In the genomic region with DNA sequence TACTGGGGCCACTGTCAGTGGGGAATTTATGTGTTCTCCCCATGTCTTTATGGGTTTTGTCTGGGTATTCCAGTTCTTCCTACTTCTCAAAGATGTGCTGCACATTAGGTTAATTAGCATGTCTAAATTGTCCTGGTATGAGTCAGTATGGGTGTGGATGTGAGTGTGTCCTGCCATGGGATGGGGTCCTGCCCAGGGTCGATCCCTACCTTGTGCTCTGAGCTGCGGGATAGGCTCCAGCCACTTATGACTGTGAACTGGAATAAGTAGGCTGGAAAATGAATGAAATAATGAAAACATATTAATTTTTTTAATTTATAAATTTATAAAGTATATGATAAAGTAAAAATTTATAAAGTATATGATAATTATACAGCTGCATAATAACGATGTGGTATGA, we compare ENCODE assay signal across 36 cellular contexts.
"Had no signal": no experiment of that assay in that cellular context is flagged by ENCODE, and none has a peak within 500 bp of the region (broad histone marks: within the 10 kb centered on the region; RNA-seq: fewer than 3 reads in every experiment).

No MANE protein-coding gene starts in this region.

- H3K4me3 ChIP-seq: ascending aorta, cardiac muscle cell had no signal

- H3K4me3 Mint-ChIP-seq: activated CD4-positive, alpha-beta memory T cell treated with anti-CD3 and anti-CD28 coated beads, Interleukin-2, amount 10 ng/mL, durations not matched to agents 7 days and 5 days; activated CD4-positive, alpha-beta T cell treated with anti-CD3 and anti-CD28 coated beads for 36 hours; activated CD4-positive, alpha-beta T cell treated with anti-CD3 and anti-CD28 coated beads, Interleukin-2, amount 10 ng/mL, durations not matched to agents 7 days and 5 days; activated CD8-positive, alpha-beta memory T cell treated with anti-CD3 and anti-CD28 coated beads, Interleukin-2, amount 10 ng/mL, durations not matched to agents 7 days and 5 days; activated CD8-positive, alpha-beta T cell treated with anti-CD3 and anti-CD28 coated beads, Interleukin-2, amount 10 ng/mL, durations not matched to agents 7 days and 5 days; activated naive CD4-positive, alpha-beta T cell treated with anti-CD3 and anti-CD28 coated beads, Interleukin-2, amount 10 ng/mL, durations not matched to agents 7 days and 5 days; activated naive CD8-positive, alpha-beta T cell; activated naive CD8-positive, alpha-beta T cell treated with anti-CD3 and anti-CD28 coated beads, Interleukin-2, amount 10 ng/mL, durations not matched to agents 7 days and 5 days; activated naive CD8-positive, alpha-beta T cell treated with anti-CD3 and anti-CD28 coated beads, Interleukin-2, amount 50 U/mL, for 24 hours; activated T-cell treated with anti-CD3 and anti-CD28 coated beads, Interleukin-2, amount 50 U/mL, for 24 hours; brain; central memory CD8-positive, alpha-beta T cell; T-helper 1 cell treated with Interleukin-12 subunit alpha and Interleukin-12 subunit beta and Interleukin-4 antibody, amounts not matched to agents 30 μg/mL and 1 μg/mL, for 36 hours; T-helper 2 cell treated with Interferon-gamma antibody and Interleukin-4, amounts not matched to agents 5 μg/mL and 100 μg/mL, for 36 hours; WTC11 had no signal

- H3K27ac Mint-ChIP-seq: activated CD4-positive, alpha-beta memory T cell treated with anti-CD3 and anti-CD28 coated beads, Interleukin-2, amount 10 ng/mL, durations not matched to agents 7 days and 5 days; activated CD4-positive, alpha-beta T cell treated with anti-CD3 and anti-CD28 coated beads for 36 hours; activated CD4-positive, alpha-beta T cell treated with anti-CD3 and anti-CD28 coated beads, Interleukin-2, amount 10 ng/mL, durations not matched to agents 7 days and 5 days; activated CD8-positive, alpha-beta memory T cell treated with anti-CD3 and anti-CD28 coated beads, Interleukin-2, amount 10 ng/mL, durations not matched to agents 7 days and 5 days; activated CD8-positive, alpha-beta T cell treated with anti-CD3 and anti-CD28 coated beads, Interleukin-2, amount 10 ng/mL, durations not matched to agents 7 days and 5 days; activated naive CD4-positive, alpha-beta T cell treated with anti-CD3 and anti-CD28 coated beads, Interleukin-2, amount 10 ng/mL, durations not matched to agents 7 days and 5 days; activated naive CD8-positive, alpha-beta T cell; activated naive CD8-positive, alpha-beta T cell treated with anti-CD3 and anti-CD28 coated beads, Interleukin-2, amount 10 ng/mL, durations not matched to agents 7 days and 5 days; activated naive CD8-positive, alpha-beta T cell treated with anti-CD3 and anti-CD28 coated beads, Interleukin-2, amount 50 U/mL, for 24 hours; activated T-cell treated with anti-CD3 and anti-CD28 coated beads, Interleukin-2, amount 50 U/mL, for 24 hours; activated T-helper 2 cell treated with anti-CD3 and anti-CD28 coated beads, Interferon-gamma antibody, Interleukin-2, Interleukin-4, amounts not matched to agents 10 μg/mL and 5 μg/mL and 100 μg/mL, durations not matched to agents 14 hours and 24 hours and 36 hours; brain; T-helper 1 cell treated with Interleukin-12 subunit alpha and Interleukin-12 subunit beta and Interleukin-4 antibody, amounts not matched to agents 30 μg/mL and 1 μg/mL, for 36 hours; T-helper 2 cell treated with Interferon-gamma antibody and Interleukin-4, amounts not matched to agents 5 μg/mL and 100 μg/mL, for 36 hours; WTC11 had no signal

- H3K27me3 ChIP-seq: ascending aorta, cardiac muscle cell had no signal

- H3K9me3 Mint-ChIP-seq: activated naive CD4-positive, alpha-beta T cell treated with anti-CD3 and anti-CD28 coated beads, Interleukin-2, amount 10 ng/mL, durations not matched to agents 7 days and 5 days; activated T-cell treated with anti-CD3 and anti-CD28 coated beads, Interleukin-2, amount 50 U/mL, for 24 hours; central memory CD8-positive, alpha-beta T cell; T-helper 1 cell treated with Interleukin-12 subunit alpha and Interleukin-12 subunit beta and Interleukin-4 antibody, amounts not matched to agents 30 μg/mL and 1 μg/mL, for 36 hours had no signal

- H3K27me3 Mint-ChIP-seq: activated CD4-positive, alpha-beta memory T cell treated with anti-CD3 and anti-CD28 coated beads, Interleukin-2, amount 10 ng/mL, durations not matched to agents 7 days and 5 days; activated CD4-positive, alpha-beta T cell treated with anti-CD3 and anti-CD28 coated beads for 36 hours; activated CD4-positive, alpha-beta T cell treated with anti-CD3 and anti-CD28 coated beads, Interleukin-2, amount 10 ng/mL, durations not matched to agents 7 days and 5 days; activated CD8-positive, alpha-beta memory T cell treated with anti-CD3 and anti-CD28 coated beads, Interleukin-2, amount 10 ng/mL, durations not matched to agents 7 days and 5 days; activated naive CD4-positive, alpha-beta T cell treated with anti-CD3 and anti-CD28 coated beads, Interleukin-2, amount 10 ng/mL, durations not matched to agents 7 days and 5 days; activated naive CD8-positive, alpha-beta T cell; activated naive CD8-positive, alpha-beta T cell treated with anti-CD3 and anti-CD28 coated beads, Interleukin-2, amount 10 ng/mL, durations not matched to agents 7 days and 5 days; activated naive CD8-positive, alpha-beta T cell treated with anti-CD3 and anti-CD28 coated beads, Interleukin-2, amount 50 U/mL, for 24 hours; activated T-cell treated with anti-CD3 and anti-CD28 coated beads, Interleukin-2, amount 50 U/mL, for 24 hours; central memory CD8-positive, alpha-beta T cell had no signal

- DNase-seq: activated CD4-positive, alpha-beta memory T cell treated with anti-CD3 and anti-CD28 coated beads, Interleukin-2, amount 10 ng/mL, durations not matched to agents 7 days and 5 days; activated CD4-positive, alpha-beta T cell treated with anti-CD3 and anti-CD28 coated beads for 1 hour; activated CD4-positive, alpha-beta T cell treated with anti-CD3 and anti-CD28 coated beads for 36 hours; activated CD4-positive, alpha-beta T cell treated with anti-CD3 and anti-CD28 coated beads for 48 hours; activated CD4-positive, alpha-beta T cell treated with anti-CD3 and anti-CD28 coated beads, Interleukin-2, amount 10 ng/mL, durations not matched to agents 7 days and 5 days; activated CD4-positive, alpha-beta T cell treated with anti-CD3 and anti-CD28 coated beads, Interleukin-2, amount 50 U/mL, for 48 hours; activated CD4-positive, CD25-positive, alpha-beta regulatory T cell; activated CD8-positive, alpha-beta memory T cell treated with anti-CD3 and anti-CD28 coated beads for 24 hours; activated CD8-positive, alpha-beta memory T cell treated with anti-CD3 and anti-CD28 coated beads, Interleukin-2, amount 10 ng/mL, durations not matched to agents 7 days and 5 days; activated CD8-positive, alpha-beta memory T cell treated with anti-CD3 and anti-CD28 coated beads, Interleukin-2, amount 50 U/mL, for 48 hours; activated CD8-positive, alpha-beta T cell treated with anti-CD3 and anti-CD28 coated beads, Interleukin-2, amount 10 ng/mL, durations not matched to agents 7 days and 5 days; activated effector memory CD4-positive, alpha-beta T cell treated with Interleukin-2 at 50 U/mL for 16 hours; activated gamma-delta T cell; activated naive CD4-positive, alpha-beta T cell treated with anti-CD3 and anti-CD28 coated beads, Interleukin-2, amount 10 ng/mL, durations not matched to agents 7 days and 5 days; activated naive CD4-positive, alpha-beta T cell treated with Interleukin-2 at 50 U/mL for 16 hours; activated naive CD8-positive, alpha-beta T cell treated with anti-CD3 and anti-CD28 coated beads, Interleukin-2, amount 10 ng/mL, durations not matched to agents 7 days and 5 days; activated naive CD8-positive, alpha-beta T cell treated with anti-CD3 and anti-CD28 coated beads, Interleukin-2, amount 50 U/mL, for 24 hours; activated T-cell treated with anti-CD3 and anti-CD28 coated beads, Interleukin-2, amount 50 U/mL, for 24 hours; activated T-cell treated with anti-CD3 and anti-CD28 coated beads, Interleukin-2, amount 50 U/mL, for 48 hours; amygdala; anterior cingulate cortex; caudate nucleus; cerebellar nuclear complex; T-helper 1 cell; T-helper 2 cell; T-helper 9 cell; WERI-Rb-1 had no signal

- H3K9me3 ChIP-seq: ascending aorta had no signal

- H3K27ac ChIP-seq: ascending aorta, cardiac muscle cell, WERI-Rb-1 had no signal

- H3K4me1 ChIP-seq: ascending aorta had no signal

- H3K4me1 Mint-ChIP-seq: activated CD4-positive, alpha-beta memory T cell treated with anti-CD3 and anti-CD28 coated beads, Interleukin-2, amount 10 ng/mL, durations not matched to agents 7 days and 5 days; activated CD4-positive, alpha-beta T cell treated with anti-CD3 and anti-CD28 coated beads for 36 hours; activated CD4-positive, alpha-beta T cell treated with anti-CD3 and anti-CD28 coated beads, Interleukin-2, amount 10 ng/mL, durations not matched to agents 7 days and 5 days; activated CD8-positive, alpha-beta memory T cell treated with anti-CD3 and anti-CD28 coated beads, Interleukin-2, amount 10 ng/mL, durations not matched to agents 7 days and 5 days; activated naive CD4-positive, alpha-beta T cell treated with anti-CD3 and anti-CD28 coated beads, Interleukin-2, amount 10 ng/mL, durations not matched to agents 7 days and 5 days; activated naive CD8-positive, alpha-beta T cell treated with anti-CD3 and anti-CD28 coated beads, Interleukin-2, amount 10 ng/mL, durations not matched to agents 7 days and 5 days; activated naive CD8-positive, alpha-beta T cell treated with anti-CD3 and anti-CD28 coated beads, Interleukin-2, amount 50 U/mL, for 24 hours; central memory CD8-positive, alpha-beta T cell; WTC11 had no signal
